Comparison of ENCODE assay signal across 8 cellular contexts in genomic region chr14:90513151-90514014, GRCh38.
DNase-seq lines count a peak whose midpoint lies in the region; ATAC-seq and TF ChIP-seq lines count a peak whose summit lies in the region.

No MANE protein-coding gene starts in this region.

- no peak for TF ChIP-seq CTCF in IMR-90 (conservative IDR thresholded peaks at IDR 0.05; ENCODE audit: low read depth, low read length)
- no peak for TF ChIP-seq CTCF in hepatocyte (IDR thresholded peaks at IDR 0.05; ENCODE audit: poor library complexity)
- TF ChIP-seq CTCF in sigmoid colon (IDR thresholded peaks at IDR 0.05) = no peak

- H2BK15ac ChIP-seq in IMR-90 (ENCODE audit: low read depth, low read length) = no peak overlapping the region

- no peak overlapping the region for H2AFZ ChIP-seq in IMR-90 (replicated peaks; ENCODE audit: low read length, poor library complexity)
- H2AFZ ChIP-seq in hepatocyte = no peak overlapping the region

- no peak overlapping the region for H4K91ac ChIP-seq in IMR-90 (ENCODE audit: insufficient read depth, low read depth, low read length)

- dilution Hi-C loops in IMR-90 (cut with HindIII; ENCODE audit: low sequenced_read_pairs, unreplicated experiment) = no loop called here

- peaks cover 21% of the 10 kb centered on the region for H3K27me3 ChIP-seq in IMR-90 (ENCODE audit: control insufficient read depth, insufficient read depth, low read length)
- no peaks in the 10 kb centered on the region for H3K27me3 ChIP-seq in hepatocyte
- no peaks in the 10 kb centered on the region for H3K27me3 ChIP-seq in sigmoid colon

- no peaks in the 10 kb centered on the region for H3K9me3 Mint-ChIP-seq in T-cell

- no peaks in the 10 kb centered on the region for H3K9me1 ChIP-seq in IMR-90 (ENCODE audit: insufficient read depth, low read length)

- POLR2A ChIA-PET in IMR-90 (lab: Charles Lee; ENCODE audit: unreplicated experiment) (no interaction called here), T-cell (lab: Charles Lee) (no interaction called here)

- no peak overlapping the region for H3K4me3 ChIP-seq in IMR-90 (ENCODE audit: insufficient read depth, low read depth, low read length)
- no peak overlapping the region for H3K4me3 ChIP-seq in hepatocyte
- H3K4me3 ChIP-seq in sigmoid colon = no peak overlapping the region

- no TSS peak for BruUV-seq in IMR-90 (replicated peaks; lab: Mats Ljungman, UMichigan)

- no peaks in the 10 kb centered on the region for H3K36me3 Mint-ChIP-seq in T-cell

- H3K79me1 ChIP-seq in IMR-90 (ENCODE audit: low read depth in 1 of 2, low read length in 2 of 2) = no peaks in the 10 kb centered on the region

- no peak overlapping the region for H3K9ac ChIP-seq in IMR-90 (ENCODE audit: low read depth, low read length)

- 12% methylated on average over 5 of the region's 16 CpGs; no CpG with 5 or more reads in 1 of the 2 experiments for WGBS in IMR-90 (ENCODE audit: extremely low coverage in 2 of 2, insufficient read length in 1 of 2), 2 experiments
- 56% methylated on average over 15 of the region's 16 CpGs for WGBS in hepatocyte (ENCODE audit: low lambda C conversion rate, missing lambda C conversion rate)
- 11 to 56% methylated on average over 16 of the region's 16 CpGs for WGBS in sigmoid colon, 2 donors

- H3K4ac ChIP-seq in IMR-90 (ENCODE audit: low read depth, low read length) = no peak overlapping the region

- H3K9me3 ChIP-seq in IMR-90 (ENCODE audit: control insufficient read depth, insufficient read depth, low read length) (no peaks in the 10 kb centered on the region), hepatocyte (ENCODE audit: low read depth) (no peaks in the 10 kb centered on the region), sigmoid colon (no peaks in the 10 kb centered on the region)

- H3K4me1 Mint-ChIP-seq in T-cell = peaks cover 4 to 10% (median 5%) of the 10 kb centered on the region in 3 donors

- DNase-seq in IMR-90 = peak; percentile 12
- DNase-seq in RPMI8226 = peak; percentile 22
- peak; percentile 91 for DNase-seq in hepatocyte (ENCODE audit: low spot score)
- DNase-seq in sigmoid colon = peak; percentile 90
- no peak for DNase-seq in T-cell
- DNase-seq in KBM-7 = no peak

- TF ChIP-seq POLR2A in IMR-90 (IDR thresholded peaks at IDR 0.05; ENCODE audit: low read depth, low read length) (no peak), sigmoid colon (IDR thresholded peaks at IDR 0.05) (no peak)

- H3K27ac ChIP-seq in IMR-90 (ENCODE audit: insufficient read depth, low read length) (no peak overlapping the region), hepatocyte (peak overlapping the region; percentile 92), sigmoid colon (peak overlapping the region; percentile 59 to 72 (median 69))

- no peak overlapping the region for H3K4me3 Mint-ChIP-seq in T-cell

- H3K9me2 ChIP-seq in hepatocyte (replicated peaks; ENCODE audit: insufficient read depth) = no peaks in the 10 kb centered on the region

- no peak overlapping the region for H3K27ac Mint-ChIP-seq in T-cell

- H3K23ac ChIP-seq in IMR-90 (ENCODE audit: low read depth, low read length) = no peak overlapping the region

- H3K27me3 Mint-ChIP-seq in T-cell = peaks cover 16 to 24% of the 10 kb centered on the region in 2 donors

- TF ChIP-seq RAD21 in IMR-90 (IDR thresholded peaks at IDR 0.05; ENCODE audit: low read length) = no peak

- no peaks in the 10 kb centered on the region for H4K20me1 ChIP-seq in IMR-90 (ENCODE audit: insufficient read depth, low read length)
- no peaks in the 10 kb centered on the region for H4K20me1 ChIP-seq in hepatocyte (ENCODE audit: insufficient read depth, poor library complexity, severe bottlenecking)

- no peak overlapping the region for H3K4me2 ChIP-seq in IMR-90 (ENCODE audit: low read depth, low read length)
- H3K4me2 ChIP-seq in hepatocyte = peak overlapping the region; percentile 53

- peak; percentile 74 for ATAC-seq in IMR-90 (ENCODE audit: low read depth)
- no peak for ATAC-seq in GM19463 (IDR thresholded peaks at IDR 0.05; ENCODE audit: unreplicated experiment)
- ATAC-seq in GM19324 (IDR thresholded peaks at IDR 0.05; ENCODE audit: low FRiP score, unreplicated experiment) = no peak
- no peak for ATAC-seq in T-cell (replicated peaks in 1 of 4)

- H3K36me3 ChIP-seq in IMR-90 (ENCODE audit: control insufficient read depth, insufficient read depth, low read length) (no peaks in the 10 kb centered on the region), hepatocyte (replicated peaks; ENCODE audit: insufficient read depth, low read depth) (no peaks in the 10 kb centered on the region), sigmoid colon (no peaks in the 10 kb centered on the region)

- no peak overlapping the region for H3K56ac ChIP-seq in IMR-90 (ENCODE audit: extremely low read depth, insufficient read depth, low read length)

- H3K18ac ChIP-seq in IMR-90 (ENCODE audit: low read depth, low read length) = no peak overlapping the region

- H2AK9ac ChIP-seq in IMR-90 (replicated peaks; ENCODE audit: low read depth, low read length, poor library complexity) = no peak overlapping the region

- no peak overlapping the region for H2BK120ac ChIP-seq in IMR-90 (ENCODE audit: low read depth, low read length)

- CTCF ChIA-PET in IMR-90 (lab: Yijun Ruan, JAX) = no interaction called here
- CTCF ChIA-PET in T-cell (lab: Charles Lee) = no interaction called here

- no peak overlapping the region for H2AK5ac ChIP-seq in IMR-90 (ENCODE audit: low read depth, low read length)

- no peak overlapping the region for H4K8ac ChIP-seq in IMR-90 (ENCODE audit: low read depth in 2 of 2, low read length in 2 of 2)

- no peaks in the 10 kb centered on the region for H3K4me1 ChIP-seq in IMR-90 (ENCODE audit: control insufficient read depth, insufficient read depth, low read length)
- peaks cover 68% of the 10 kb centered on the region for H3K4me1 ChIP-seq in hepatocyte (ENCODE audit: insufficient read depth)
- peaks cover 0 to 49% (median 32%) of the 10 kb centered on the region in 4 donors for H3K4me1 ChIP-seq in sigmoid colon

- H2BK5ac ChIP-seq in IMR-90 (ENCODE audit: low read depth, low read length, poor library complexity, severe bottlenecking) = no peak overlapping the region

- in situ Hi-C loops in IMR-90 (cut with MboI; ENCODE audit: low sequenced_read_pairs) = no loop called here
- in situ Hi-C loops in KBM-7 (cut with MboI; ENCODE audit: low pct_unique_long_range_greater_than_20kb, low sequenced_read_pairs) = no loop called here

- no peak overlapping the region for H2BK20ac ChIP-seq in IMR-90 (ENCODE audit: low read depth, low read length)

- no peak for TF ChIP-seq EP300 in sigmoid colon (IDR thresholded peaks at IDR 0.05)

- H3K14ac ChIP-seq in IMR-90 (replicated peaks; ENCODE audit: low read depth, low read length) = no peak overlapping the region

- intact Hi-C loops in IMR-90 (cut with micrococcal nuclease) (no loop called here), sigmoid colon (cut with DNase I) (loop anchor here (10.0 kb wide), 1 partner anchor 209 kb away; no protein-coding TSS in a partner anchor)

- H3K79me2 ChIP-seq in hepatocyte = no peaks in the 10 kb centered on the region

- no peak overlapping the region for H4K5ac ChIP-seq in IMR-90 (ENCODE audit: low read depth, low read length)

TF ChIP-seq in IMR-90, 13 proteins besides CTCF, POLR2A, EP300 and RAD21:
- TF ChIP-seq BHLHE40 (IDR thresholded peaks at IDR 0.05; ENCODE audit: low read depth, low read length) = no peak
- no peak for TF ChIP-seq MXI1 (IDR thresholded peaks at IDR 0.05; ENCODE audit: borderline replicate concordance, low read depth, low read length)
- TF ChIP-seq MAFK (IDR thresholded peaks at IDR 0.05; ENCODE audit: low read depth, low read length) = no peak
- no peak for TF ChIP-seq USF2 (IDR thresholded peaks at IDR 0.05; ENCODE audit: low read depth, low read length)
- TF ChIP-seq CEBPB (IDR thresholded peaks at IDR 0.05; ENCODE audit: low read depth, low read length) = no peak
- no peak for TF ChIP-seq SMC3 (IDR thresholded peaks at IDR 0.05; ENCODE audit: low read depth, low read length)
- no peak for TF ChIP-seq MAZ (IDR thresholded peaks at IDR 0.05; ENCODE audit: borderline replicate concordance, low read depth, low read length)
- TF ChIP-seq NFE2L2 (IDR thresholded peaks at IDR 0.05; ENCODE audit: low read depth, low read length) = no peak
- no peak for TF ChIP-seq RFX5 (IDR thresholded peaks at IDR 0.05; ENCODE audit: low read depth, low read length)
- no peak for TF ChIP-seq RCOR1 (IDR thresholded peaks at IDR 0.05; ENCODE audit: insufficient replicate concordance, low read length)
- no peak for TF ChIP-seq CHD1 (IDR thresholded peaks at IDR 0.05; ENCODE audit: low read depth, low read length)
- no peak for TF ChIP-seq FOS (IDR thresholded peaks at IDR 0.05; ENCODE audit: low read depth, low read length)
- no peak for TF ChIP-seq ELK1 (IDR thresholded peaks at IDR 0.05; ENCODE audit: borderline replicate concordance, low read depth, low read length)

Comparison
In these comparisons a context has a peak if more than half of its experiments do, and no peak if none do; other contexts are left out.
1. DNase-seq: peak in IMR-90 (single experiment), RPMI8226 (single experiment), hepatocyte (single experiment) and sigmoid colon (single experiment); none in T-cell (0 of 34) and KBM-7 (single experiment).